In genomic region chr4:72709475-72709874, GRCh38 we compare ENCODE assay signal across 7 cellular contexts.
"Had no signal": no experiment of that assay in that cellular context is flagged by ENCODE, and none has a peak within 500 bp of the region (broad histone marks: within the 10 kb centered on the region; RNA-seq: fewer than 3 reads in every experiment).

No MANE protein-coding gene starts in this region.

- H3K9me3 Mint-ChIP-seq: IgD-negative memory B cell had no signal

- ATAC-seq: HepG2 had no signal

- H3K27ac ChIP-seq: HL-60, KMS-11 had no signal

- H3K36me3 Mint-ChIP-seq: IgD-negative memory B cell had no signal

- H3K4me2 ChIP-seq: KMS-11 had no signal

- H3K4me3 Mint-ChIP-seq: IgD-negative memory B cell had no signal

- H3K4me1 Mint-ChIP-seq: IgD-negative memory B cell had no signal

- FAIRE-seq: HepG2, HTR-8/SVneo had no signal

- H3K27me3 Mint-ChIP-seq: IgD-negative memory B cell had no signal

- DNase-seq: IMR-90, KBM-7 had no signal

- H3K27ac Mint-ChIP-seq: IgD-negative memory B cell had no signal

- H3K9ac ChIP-seq: KMS-11 had no signal
